ENCODE assay signal across 18 cellular contexts in the genomic region with DNA sequence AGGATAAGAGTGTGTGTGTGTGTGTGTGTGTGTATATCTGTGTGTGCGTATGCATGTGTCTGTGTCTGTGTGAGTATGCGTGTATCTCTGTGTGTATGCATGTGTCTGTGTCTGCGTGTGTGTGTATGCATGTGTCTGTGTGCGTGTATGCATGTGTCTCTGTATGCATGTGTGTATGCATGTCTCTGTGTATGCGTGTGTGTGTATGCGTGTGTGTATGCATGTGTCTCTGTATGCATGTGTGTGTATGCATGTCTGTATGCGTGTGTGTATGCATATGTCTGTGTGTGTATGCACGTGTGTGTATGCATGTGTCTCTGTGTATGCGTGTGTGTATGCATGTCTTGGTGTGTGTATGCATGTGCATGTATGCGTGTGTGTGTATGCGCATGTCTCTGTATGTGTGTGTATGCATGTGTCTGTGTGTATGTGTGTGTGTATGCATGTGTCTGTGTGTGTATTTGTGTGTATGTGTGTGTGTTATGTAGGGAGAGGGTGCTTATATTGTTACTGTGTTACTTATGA.
A peak's percentile ranks its signal among the peaks of the same experiment; 100 is the strongest.
DNase-seq lines count a peak whose midpoint lies in the region; ATAC-seq, FAIRE-seq and TF ChIP-seq lines count a peak whose summit lies in the region.
"Had no signal": no experiment of that assay in that cellular context is flagged by ENCODE, and none has a peak within 500 bp of the region (broad histone marks: within the 10 kb centered on the region; RNA-seq: fewer than 3 reads in every experiment).

No MANE protein-coding gene starts in this region.

- H2BK120ac ChIP-seq in H1 (replicated peaks; ENCODE audit: low read depth, low read length) = no peak overlapping the region

- H3K79me2 ChIP-seq in GM12878 (ENCODE audit: control insufficient read depth, insufficient read depth, low read length) (no peaks in the 10 kb centered on the region), H1 (ENCODE audit: control insufficient read depth in 1 of 2, insufficient read depth in 2 of 2, low read length in 2 of 2) (no peaks in the 10 kb centered on the region)

- TF ChIP-seq RAD21 in GM12878 (IDR thresholded peaks at IDR 0.05; ENCODE audit: insufficient read depth, low read depth, low read length) = no peak
- TF ChIP-seq RAD21 in H1 (IDR thresholded peaks at IDR 0.05 in 1 of 2, conservative IDR thresholded peaks at IDR 0.05 in 1 of 2; ENCODE audit: low read depth in 2 of 2, low read length in 2 of 2) = no peak

- H2AK5ac ChIP-seq in H1 (ENCODE audit: low read depth, low read length) = peak overlapping the region; percentile 56; the same call in 1 of the 2 replicates

- no peak overlapping the region for H3K9ac ChIP-seq in GM12878 (ENCODE audit: control insufficient read depth, insufficient read depth, low read length)
- no peak overlapping the region for H3K9ac ChIP-seq in H1 (replicated peaks in 1 of 4; ENCODE audit: extremely low read depth in 1 of 4, low read depth in 3 of 4, low read length in 3 of 4)

- DNase-seq in HEK293T (ENCODE audit: extremely low spot score) = no peak
- DNase-seq in GM12878 (ENCODE audit: low read depth, low spot score) = no peak
- no peak for DNase-seq in H1 (ENCODE audit: low read depth in 1 of 2, low spot score in 2 of 2)
- no peak for DNase-seq in middle frontal gyrus (ENCODE audit: extremely low spot score, low spot score)
- DNase-seq: C1 segment of cervical spinal cord; Calu3; CD4-positive, alpha-beta memory T cell; COR-L47; DMS53; DMS79 treated with DMSO at 0.1 percent for 48 hours; GF-D8; GOT3; H7; HCEC 1CT; HFFc6 had no signal

- H2BK15ac ChIP-seq in H1 (ENCODE audit: low read length) = no peak overlapping the region; the same call in 1 of the 2 replicates

- H3K18ac ChIP-seq in H1 (ENCODE audit: extremely low read depth, low read length) = no peak overlapping the region

- no peak overlapping the region for H3K56ac ChIP-seq in H1 (replicated peaks; ENCODE audit: insufficient read length, low read depth, low read length)

- H2BK12ac ChIP-seq in H1 (ENCODE audit: low read depth, low read length) = peak overlapping the region; percentile 68; the same call in 1 of the 2 replicates

- RAD21 ChIA-PET in GM12878 (lab: Charles Lee; ENCODE audit: unreplicated experiment) = no interaction called here

- no peaks in the 10 kb centered on the region for H3K79me1 ChIP-seq in H1 (ENCODE audit: low read depth, low read length)

- no peak overlapping the region for H4K5ac ChIP-seq in H1 (ENCODE audit: insufficient read length, low read depth, low read length)

- peak overlapping the region; percentile 94 for H4K91ac ChIP-seq in H1 (replicated peaks; ENCODE audit: insufficient read length, low read length)

- H3K4me2 ChIP-seq in GM12878 (ENCODE audit: control insufficient read depth, insufficient read depth) (no peak overlapping the region), H1 (ENCODE audit: insufficient read depth in 1 of 2, low read depth in 2 of 2, low read length in 2 of 2) (no peak overlapping the region)

- peak overlapping the region; percentile 61 for H3K4ac ChIP-seq in H1 (replicated peaks; ENCODE audit: insufficient read length, low read depth, low read length)

- TF ChIP-seq POLR2A in GM12878 (IDR thresholded peaks at IDR 0.05; ENCODE audit: low read depth, low read length) = no peak
- no peak for TF ChIP-seq POLR2A in H1 (IDR thresholded peaks at IDR 0.05; ENCODE audit: control extremely low read depth in 1 of 2, low read depth in 2 of 2, low read length in 2 of 2)

- H3K9me3 ChIP-seq in GM12878 (replicated peaks; ENCODE audit: control insufficient read depth, insufficient read depth, low read length) (no peaks in the 10 kb centered on the region; the same call in 2 of the 3 replicates), H1 (ENCODE audit: insufficient read depth in 2 of 2, low read depth in 1 of 2, low read length in 1 of 2) (peaks cover 3 to 4% of the 10 kb centered on the region in 2 experiments; a peak in 2 of 4 replicates)

- no peak overlapping the region for H3K4me3 ChIP-seq in GM12878
- H3K4me3 ChIP-seq in H1 (ENCODE audit: extremely low read depth in 1 of 4, insufficient read depth in 2 of 4, low read depth in 3 of 4, low read length in 4 of 4) = no peak overlapping the region

- FAIRE-seq in GM12878 (lab: Jason Lieb, UNC) = no peak
- no peak for FAIRE-seq in H1 (lab: Jason Lieb, UNC)
- FAIRE-seq: GM18507 had no signal

- ATAC-seq in GM12878 = no peak
- no peak for ATAC-seq in GM18498 (IDR thresholded peaks at IDR 0.05; ENCODE audit: unreplicated experiment)
- no peak for ATAC-seq in GM19324 (IDR thresholded peaks at IDR 0.05; ENCODE audit: low FRiP score, unreplicated experiment)

- no peak overlapping the region; the same call in 1 of the 2 replicates for H2BK20ac ChIP-seq in H1 (ENCODE audit: low read length)

- H3K14ac ChIP-seq in H1 (ENCODE audit: insufficient read length) = no peak overlapping the region

- WGBS in GM12878 (ENCODE audit: insufficient coverage, insufficient replicate concordance, low lambda C conversion rate, missing lambda C conversion rate) = 84% methylated on average over 11 of the region's 11 CpGs
- 73% methylated on average over 11 of the region's 11 CpGs; no CpG with 5 or more reads in 1 of the 2 experiments for WGBS in H1 (ENCODE audit: extremely low coverage in 1 of 2, insufficient coverage in 1 of 2, insufficient read length in 1 of 2, insufficient replicate concordance in 2 of 2, low coverage in 1 of 2, low lambda C conversion rate in 2 of 2, missing lambda C conversion rate in 1 of 2), 2 experiments

- TF ChIP-seq CTCF in GM12878 (IDR thresholded peaks at IDR 0.05 in 2 of 3, conservative IDR thresholded peaks at IDR 0.05 in 1 of 3; ENCODE audit: control insufficient read depth in 2 of 3, extremely low read depth in 1 of 3, insufficient read depth in 1 of 3, low read depth in 3 of 3, low read length in 3 of 3) (no peak), H1 (IDR thresholded peaks at IDR 0.05; ENCODE audit: control extremely low read depth in 1 of 3, insufficient read depth in 1 of 3, low read depth in 1 of 3, low read length in 3 of 3) (no peak)

- CTCF ChIA-PET in HEK293T (lab: Yijun Ruan, JAX) (no interaction called here), GM12878 (lab: Yijun Ruan, JAX) (no interaction called here), H1 (lab: Charles Lee; ENCODE audit: partially characterized antibody) (interaction anchor here (1.1 kb wide), 1 partner anchor 60 kb away, joined by 5 read pairs; no protein-coding TSS in a partner anchor)

- TF ChIP-seq EP300 in GM12878 (IDR thresholded peaks at IDR 0.05; ENCODE audit: borderline replicate concordance in 1 of 2, control insufficient read depth in 1 of 2, low read depth in 2 of 2, low read length in 2 of 2) = no peak
- no peak for TF ChIP-seq EP300 in H1 (IDR thresholded peaks at IDR 0.05; ENCODE audit: borderline replicate concordance in 1 of 2, low read depth in 2 of 2, low read length in 2 of 2)

- no peak overlapping the region for H3K23ac ChIP-seq in H1 (ENCODE audit: insufficient read length)

- H4K8ac ChIP-seq in H1 (ENCODE audit: extremely low read depth, insufficient read depth, low read length) = no peak overlapping the region

- no peaks in the 10 kb centered on the region for H3K4me1 ChIP-seq in GM12878 (ENCODE audit: control insufficient read depth, insufficient read depth, low read length)
- H3K4me1 ChIP-seq in H1 (replicated peaks in 1 of 4; ENCODE audit: control insufficient read depth in 3 of 4, insufficient read depth in 4 of 4, low read length in 3 of 4) = no peaks in the 10 kb centered on the region

- no peak overlapping the region for H2AFZ ChIP-seq in GM12878 (ENCODE audit: control insufficient read depth, low read depth, low read length)
- H2AFZ ChIP-seq in H1 (ENCODE audit: low read length) = no peak overlapping the region

- H2BK5ac ChIP-seq in H1 (ENCODE audit: low read depth, low read length) = 0 out of 2 replicates have a peak overlapping the region, but pooled peaks have one; percentile 12

- H4K20me1 ChIP-seq in GM12878 (ENCODE audit: control insufficient read depth, insufficient read depth) = no peaks in the 10 kb centered on the region
- H4K20me1 ChIP-seq in H1 (replicated peaks in 1 of 2; ENCODE audit: control insufficient read depth in 1 of 2, insufficient read depth in 2 of 2, low read length in 2 of 2) = peaks cover 0 to 2% of the 10 kb centered on the region in 2 experiments

- H3K27me3 ChIP-seq in GM12878 (replicated peaks in 1 of 2; ENCODE audit: control insufficient read depth in 2 of 2, insufficient read depth in 2 of 2, low read length in 1 of 2) = no peaks in the 10 kb centered on the region
- H3K27me3 ChIP-seq in H1 (replicated peaks in 1 of 4; ENCODE audit: control insufficient read depth in 3 of 4, extremely low read depth in 1 of 4, insufficient read depth in 3 of 4, low read length in 3 of 4) = no peaks in the 10 kb centered on the region

- BruUV-seq in GM12878 (replicated peaks; lab: Mats Ljungman, UMichigan) = no TSS peak

- H3K27ac ChIP-seq in GM12878 (ENCODE audit: control insufficient read depth, insufficient read depth) (no peak overlapping the region), H1 (ENCODE audit: low read depth, low read length) (no peak overlapping the region)

- in situ Hi-C loops in GM12878 (cut with MboI) = no loop called here

- POLR2A ChIA-PET in HEK293T (lab: Yijun Ruan, JAX) = no interaction called here
- POLR2A ChIA-PET in GM12878 (lab: Charles Lee) = no interaction called here
- POLR2A ChIA-PET in H1 (lab: Charles Lee; ENCODE audit: partially characterized antibody) = no interaction called here

- H3K23me2 ChIP-seq in H1 (ENCODE audit: low read depth, low read length) = peaks cover 3% of the 10 kb centered on the region

- intact Hi-C loops in GM12878 (cut with micrococcal nuclease; ENCODE audit: unreplicated experiment) = no loop called here

- SMC1A ChIA-PET in GM12878 (lab: Charles Lee; ENCODE audit: uncharacterized antibody, unreplicated experiment) = no interaction called here

- H3K36me3 ChIP-seq in GM12878 (ENCODE audit: control insufficient read depth in 2 of 2, insufficient read depth in 2 of 2, low read length in 1 of 2) (no peaks in the 10 kb centered on the region), H1 (ENCODE audit: control insufficient read depth in 2 of 4, insufficient read depth in 4 of 4, low read length in 3 of 4) (no peaks in the 10 kb centered on the region)

TF ChIP-seq in HEK293T, 16 proteins besides CTCF, POLR2A, EP300 and RAD21:
- TF ChIP-seq FOXK2 (IDR thresholded peaks at IDR 0.05) (no peak), TARDBP (IDR thresholded peaks at IDR 0.05) (0 out of 2 replicates have a peak, but pooled peaks have one; percentile 40)

TF ChIP-seq in GM12878, 131 proteins besides CTCF, POLR2A, EP300 and RAD21:
- no peak for TF ChIP-seq ASH2L (IDR thresholded peaks at IDR 0.05; ENCODE audit: borderline replicate concordance, low read depth)
- TF ChIP-seq NR2C2 (IDR thresholded peaks at IDR 0.05; ENCODE audit: borderline replicate concordance, control insufficient read depth, insufficient read length, low read depth) = peak; percentile 40

TF ChIP-seq in H1, 55 proteins besides CTCF, POLR2A, EP300 and RAD21:
- no peak for TF ChIP-seq SRF (IDR thresholded peaks at IDR 0.05; ENCODE audit: low read depth, low read length)
